Comparison of ENCODE assay signal across 18 cellular contexts in genomic region chr6:41153992-41154625, GRCh38. TPM values are rescaled to one million over a fixed set of nuclear protein-coding genes. Genes with fewer than 3 reads are reported as not detected.
"Had no signal": no experiment of that assay in that cellular context is flagged by ENCODE, and none has a peak within 500 bp of the region (broad histone marks: within the 10 kb centered on the region; RNA-seq: fewer than 3 reads in every experiment).

TREML1 (minus strand) TSS chr6:41154347; CDS start chr6:41154288, 59 bp downstream.

- H3K9ac ChIP-seq: parathyroid adenoma had no signal

- H3K27me3 ChIP-seq: adrenal gland, neutrophil, upper lobe of left lung had no signal

- DNase-seq: activated CD8-positive, alpha-beta memory T cell treated with anti-CD3 and anti-CD28 coated beads for 24 hours; activated CD8-positive, alpha-beta memory T cell treated with anti-CD3 and anti-CD28 coated beads, Interleukin-2, amount 50 U/mL, for 48 hours; activated effector memory CD4-positive, alpha-beta T cell treated with Interleukin-2 at 50 U/mL for 16 hours; activated T-cell treated with anti-CD3 and anti-CD28 coated beads, Interleukin-2, amount 50 U/mL, for 48 hours; adrenal gland; left lung; naive thymus-derived CD8-positive, alpha-beta T cell; stimulated activated CD4-positive, alpha-beta T cell treated with anti-CD3 and anti-CD28 coated beads, Interleukin-4, amount 100 ng/mL, for 24 hours; stimulated activated naive B cell treated with anti-CD40 and anti-IgM and Interleukin-4, amounts not matched to agents 10 μg/mL and 1 μg/mL and 100 μg/mL, for 72 hours had no signal

- H3K4me1 ChIP-seq: parathyroid adenoma had no signal

- H2AFZ ChIP-seq: parathyroid adenoma had no signal

- H3K4me3 ChIP-seq: adrenal gland, left lung, thoracic aorta, upper lobe of left lung had no signal

- H3K36me3 ChIP-seq: adrenal gland, left lung, neutrophil had no signal

- H3K27ac ChIP-seq: adrenal gland, left lung, neutrophil, parathyroid adenoma, thoracic aorta, upper lobe of left lung had no signal

- H3K79me2 ChIP-seq: parathyroid adenoma had no signal

- H3K9me3 ChIP-seq: adrenal gland, left lung, neutrophil, thoracic aorta, upper lobe of left lung had no signal

RNA-seq across cellular contexts. Expression of gene TREML1, which starts in this region (rescaled TPM):
- total RNA-seq: astrocyte; cerebellum; epithelial cell of proximal tubule; kidney epithelial cell; naive thymus-derived CD8-positive, alpha-beta T cell; T-helper 1 cell treated with Interleukin-12 subunit alpha and Interleukin-12 subunit beta and Interleukin-4 antibody, amounts not matched to agents 30 ng/mL and 1 ng/mL, for 36 hours had no signal
- polyA plus RNA-seq: naive thymus-derived CD8-positive, alpha-beta T cell had no signal
